Comparison of ENCODE assay signal across 1 cellular context in genomic region chr6:157097255-157097936, GRCh38.
TF ChIP-seq lines count a peak whose summit lies in the region.

No MANE protein-coding gene starts in this region.

TF ChIP-seq in neural cell, 6 proteins besides CTCF, POLR2A, EP300 and RAD21:
- TF ChIP-seq TAF1 (IDR thresholded peaks at IDR 0.05; ENCODE audit: low read depth) (no peak), MXI1 (conservative IDR thresholded peaks at IDR 0.05; ENCODE audit: poor library complexity, severe bottlenecking) (no peak)
